7 cellular contexts compared by ENCODE assay signal in genomic region chr22:49969751-49970527, GRCh38. TPM values are rescaled to one million over a fixed set of nuclear protein-coding genes. Genes with fewer than 3 reads are reported as not detected.
A peak's percentile ranks its signal among the peaks of the same experiment; 100 is the strongest.
DNase-seq lines count a peak whose midpoint lies in the region; ATAC-seq, FAIRE-seq and TF ChIP-seq lines count a peak whose summit lies in the region.

No MANE protein-coding gene starts in this region.

- H3K4me1 Mint-ChIP-seq in activated T-cell treated with anti-CD3 and anti-CD28 coated beads, Interleukin-2, amount 50 U/mL, for 72 hours (ENCODE audit: low read depth): peaks cover 47% of the 10 kb centered on the region

- no peak overlapping the region for H3K4me3 ChIP-seq in keratinocyte (ENCODE audit: control insufficient read depth in 2 of 3, extremely low read depth in 1 of 3, insufficient read depth in 2 of 3, low read depth in 1 of 3, low read length in 3 of 3)

- H3K27me3 Mint-ChIP-seq in activated T-cell treated with anti-CD3 and anti-CD28 coated beads, Interleukin-2, amount 50 U/mL, for 72 hours (ENCODE audit: low read depth): no peaks in the 10 kb centered on the region

- H4K20me1 ChIP-seq in keratinocyte (ENCODE audit: control insufficient read depth, extremely low read depth, insufficient read depth, low read length): no peaks in the 10 kb centered on the region

- peaks cover 12% of the 10 kb centered on the region for H3K4me1 ChIP-seq in keratinocyte (ENCODE audit: control insufficient read depth, extremely low read depth, insufficient read depth, low read length)

- H3K9ac ChIP-seq in keratinocyte (ENCODE audit: control insufficient read depth, extremely low read depth, insufficient read depth, low read length): no peak overlapping the region

- H3K79me2 ChIP-seq in keratinocyte (ENCODE audit: control insufficient read depth, insufficient read depth, low read length): no peaks in the 10 kb centered on the region

- H3K36me3 Mint-ChIP-seq in activated T-cell treated with anti-CD3 and anti-CD28 coated beads, Interleukin-2, amount 50 U/mL, for 72 hours (ENCODE audit: insufficient read depth in 2 of 2): peaks cover 0 to 1% of the 10 kb centered on the region in 2 donors

- no peaks in the 10 kb centered on the region for H3K27me3 ChIP-seq in keratinocyte (ENCODE audit: control insufficient read depth, extremely low read depth, insufficient read depth, low read length)

- H2AFZ ChIP-seq in keratinocyte (ENCODE audit: control insufficient read depth, low read length): no peak overlapping the region

- H3K9me3 Mint-ChIP-seq in activated T-cell treated with anti-CD3 and anti-CD28 coated beads, Interleukin-2, amount 50 U/mL, for 72 hours: no peaks in the 10 kb centered on the region

- H3K4me3 Mint-ChIP-seq in activated T-cell treated with anti-CD3 and anti-CD28 coated beads, Interleukin-2, amount 50 U/mL, for 72 hours: peak overlapping the region; percentile 82 to 94

- no peaks in the 10 kb centered on the region for H3K36me3 ChIP-seq in keratinocyte (ENCODE audit: control insufficient read depth in 2 of 2, extremely low read depth in 1 of 2, insufficient read depth in 2 of 2, low read length in 2 of 2)

- peak; percentile 2 for ATAC-seq in HG03135 (IDR thresholded peaks at IDR 0.05; ENCODE audit: unreplicated experiment)
- ATAC-seq in activated T-cell treated with anti-CD3 and anti-CD28 coated beads, Interleukin-2, amount 50 U/mL, for 72 hours (replicated peaks in 1 of 2): peak; percentile 8 to 9
- no peak for ATAC-seq in GM19035 (IDR thresholded peaks at IDR 0.05; ENCODE audit: unreplicated experiment)

- H3K27ac Mint-ChIP-seq in activated T-cell treated with anti-CD3 and anti-CD28 coated beads, Interleukin-2, amount 50 U/mL, for 72 hours: no peak overlapping the region

- dilution Hi-C loops in keratinocyte (cut with MboI; ENCODE audit: extremely low pct_ligation_motif_present, low sequenced_read_pairs): no loop called here

- H3K9me3 ChIP-seq in keratinocyte (ENCODE audit: control insufficient read depth, low read depth, low read length): no peaks in the 10 kb centered on the region

- peak in 1 of 2 donors; percentile 31 for DNase-seq in activated T-cell treated with anti-CD3 and anti-CD28 coated beads, Interleukin-2, amount 50 U/mL, for 72 hours
- DNase-seq in keratinocyte (ENCODE audit: low read depth, low spot score) (no peak), SW 1271 (lab: John Stamatoyannopoulos, UW) (no peak), medulla oblongata (ENCODE audit: extremely low spot score) (no peak)

- H3K27ac ChIP-seq in keratinocyte (ENCODE audit: control insufficient read depth, insufficient read depth, low read length) (no peak overlapping the region), temporal lobe (ENCODE audit: low read depth, low read length) (peak overlapping the region; percentile 82)

- peak overlapping the region; percentile 82 for H3K4me2 ChIP-seq in keratinocyte (ENCODE audit: control insufficient read depth, extremely low read depth, insufficient read depth, low read depth, low read length)

- H3K9me1 ChIP-seq in keratinocyte (ENCODE audit: control insufficient read depth, extremely low read depth, insufficient read depth, low read length): no peaks in the 10 kb centered on the region

- no peak for TF ChIP-seq CTCF in keratinocyte (optimal IDR thresholded peaks at IDR 0.05 in 1 of 3, IDR thresholded peaks at IDR 0.05 in 1 of 3, conservative IDR thresholded peaks at IDR 0.05 in 1 of 3; ENCODE audit: extremely low read depth in 1 of 3, insufficient read depth in 2 of 3, low read length in 3 of 3)

- FAIRE-seq in keratinocyte (lab: Jason Lieb, UNC): no peak

RNA-seq across cellular contexts. Expression of gene PIM3, which starts 9.4 kb away (rescaled TPM):
- 100 to 1,000 TPM; 209 to 236 TPM for total RNA-seq in activated T-cell treated with anti-CD3 and anti-CD28 coated beads, Interleukin-2, amount 50 U/mL, for 72 hours
- polyA plus RNA-seq in keratinocyte: 3.4 to 6.5 TPM (median 4.8 TPM) in 3 replicates
- polyA plus RNA-seq in keratinocyte (2011; ENCODE audit: low read depth): 3.3 TPM
- polyA plus RNA-seq in keratinocyte (2011; cell fraction: cytosol; rRNA removed): 2.7 and 6.4 TPM in 2 replicates
- 8.9 and 11.7 TPM in 2 replicates for polyA plus RNA-seq in keratinocyte (2011; cell fraction: nucleus; rRNA removed)
- 7.8 and 20.0 TPM in 2 replicates for polyA plus RNA-seq in keratinocyte (2012; ENCODE audit: low replicate concordance)
- polyA minus RNA-seq in keratinocyte: 1.6 to 4.4 TPM (median 2.3 TPM) in 3 replicates
- polyA minus RNA-seq in keratinocyte (2011; cell fraction: cytosol; rRNA and poly(A)+ RNA removed): 10.7 TPM
- 5.5 and 8.2 TPM in 2 replicates for polyA minus RNA-seq in keratinocyte (2011; cell fraction: nucleus; rRNA and poly(A)+ RNA removed)
- 8.9 TPM for total RNA-seq in temporal lobe

RNA-seq across cellular contexts. Expression of gene IL17REL, which starts 42.6 kb away (rescaled TPM):
- total RNA-seq in activated T-cell treated with anti-CD3 and anti-CD28 coated beads, Interleukin-2, amount 50 U/mL, for 72 hours: 1 to 10 TPM in 1 of 2 donors, under 1 TPM in 1; 0.36 to 1.1 TPM
- polyA plus RNA-seq in keratinocyte: not detected in 3 replicates
- not detected for polyA plus RNA-seq in keratinocyte (2011; ENCODE audit: low read depth)
- not detected in 2 replicates for polyA plus RNA-seq in keratinocyte (2011; cell fraction: cytosol; rRNA removed)
- polyA plus RNA-seq in keratinocyte (2011; cell fraction: nucleus; rRNA removed): not detected in 2 replicates
- not detected in 2 replicates for polyA plus RNA-seq in keratinocyte (2012; ENCODE audit: low replicate concordance)
- not detected in 3 replicates for polyA minus RNA-seq in keratinocyte
- polyA minus RNA-seq in keratinocyte (2011; cell fraction: cytosol; rRNA and poly(A)+ RNA removed): not detected
- not detected in 2 replicates for polyA minus RNA-seq in keratinocyte (2011; cell fraction: nucleus; rRNA and poly(A)+ RNA removed)
- total RNA-seq in temporal lobe: 0.25 TPM

RNA-seq across cellular contexts. Expression of gene CRELD2, which starts 51.5 kb away (rescaled TPM):
- 10 to 100 TPM; 24.4 to 33.2 TPM for total RNA-seq in activated T-cell treated with anti-CD3 and anti-CD28 coated beads, Interleukin-2, amount 50 U/mL, for 72 hours
- polyA plus RNA-seq in keratinocyte: 26.0 to 51.4 TPM (median 33.5 TPM) in 3 replicates
- polyA plus RNA-seq in keratinocyte (2011; ENCODE audit: low read depth): 30.5 TPM
- polyA plus RNA-seq in keratinocyte (2011; cell fraction: cytosol; rRNA removed): 17.8 and 33.2 TPM in 2 replicates
- polyA plus RNA-seq in keratinocyte (2011; cell fraction: nucleus; rRNA removed): 58.9 and 65.6 TPM in 2 replicates
- 18.0 and 48.4 TPM in 2 replicates for polyA plus RNA-seq in keratinocyte (2012; ENCODE audit: low replicate concordance)
- polyA minus RNA-seq in keratinocyte: 8.8 to 16.5 TPM (median 10.5 TPM) in 3 replicates
- polyA minus RNA-seq in keratinocyte (2011; cell fraction: cytosol; rRNA and poly(A)+ RNA removed): 21.9 TPM
- polyA minus RNA-seq in keratinocyte (2011; cell fraction: nucleus; rRNA and poly(A)+ RNA removed): 8.8 and 10.9 TPM in 2 replicates
- 8.6 TPM for total RNA-seq in temporal lobe

RNA-seq across cellular contexts. Expression of gene ALG12, which starts 51.7 kb away (rescaled TPM):
- total RNA-seq in activated T-cell treated with anti-CD3 and anti-CD28 coated beads, Interleukin-2, amount 50 U/mL, for 72 hours: 10 to 100 TPM; 11.7 to 13.6 TPM
- 6.3 to 9.0 TPM (median 7.1 TPM) in 3 replicates for polyA plus RNA-seq in keratinocyte
- 3.2 TPM for polyA plus RNA-seq in keratinocyte (2011; ENCODE audit: low read depth)
- 3.0 and 6.0 TPM in 2 replicates for polyA plus RNA-seq in keratinocyte (2011; cell fraction: cytosol; rRNA removed)
- polyA plus RNA-seq in keratinocyte (2011; cell fraction: nucleus; rRNA removed): 10.5 and 14.2 TPM in 2 replicates
- polyA plus RNA-seq in keratinocyte (2012; ENCODE audit: low replicate concordance): 5.7 and 10.1 TPM in 2 replicates
- polyA minus RNA-seq in keratinocyte: 3.4 to 13.9 TPM (median 4.5 TPM) in 3 replicates
- polyA minus RNA-seq in keratinocyte (2011; cell fraction: cytosol; rRNA and poly(A)+ RNA removed): 12.5 TPM
- 6.2 and 6.9 TPM in 2 replicates for polyA minus RNA-seq in keratinocyte (2011; cell fraction: nucleus; rRNA and poly(A)+ RNA removed)
- 5.4 TPM for total RNA-seq in temporal lobe

Comparison
In these comparisons a context has a peak if more than half of its experiments do, and no peak if none do; other contexts are left out.
1. RNA of gene PIM3, which starts 9.4 kb away (total RNA-seq): 209 to 236 TPM in activated T-cell treated with anti-CD3 and anti-CD28 coated beads, Interleukin-2, amount 50 U/mL, for 72 hours; 8.9 TPM in temporal lobe (single experiment); every median in the first group is over 10 times any median in the second.